In genomic region chr11:78417888-78418583, GRCh38 we compare ENCODE assay signal across 8 cellular contexts. TPM values are rescaled to one million over a fixed set of nuclear protein-coding genes. Genes with fewer than 3 reads are reported as not detected.
DNase-seq lines count a peak whose midpoint lies in the region; ATAC-seq and TF ChIP-seq lines count a peak whose summit lies in the region.

No MANE protein-coding gene starts in this region.

- no peak for TF ChIP-seq EP300 in Ishikawa (IDR thresholded peaks at IDR 0.05; ENCODE audit: borderline replicate concordance)

- no peak overlapping the region for H3K27ac Mint-ChIP-seq in neural progenitor cell

- H3K27me3 ChIP-seq in foreskin keratinocyte (peaks cover 4% of the 10 kb centered on the region), neural progenitor cell (peaks cover 18% of the 10 kb centered on the region), stomach smooth muscle (ENCODE audit: control insufficient read depth in 1 of 2, insufficient read depth in 2 of 2, low read length in 2 of 2) (no peaks in the 10 kb centered on the region)

- H3K4me2 ChIP-seq in neural progenitor cell: peak overlapping the region; percentile 87

- H3K27me3 Mint-ChIP-seq in neural progenitor cell (ENCODE audit: insufficient read depth, low read depth): peaks cover 20% of the 10 kb centered on the region

- H3K4me1 Mint-ChIP-seq in neural progenitor cell: peaks cover 31% of the 10 kb centered on the region

- no peaks in the 10 kb centered on the region for H3K9me3 Mint-ChIP-seq in neural progenitor cell

- peaks cover 48% of the 10 kb centered on the region for H3F3A ChIP-seq in neural progenitor cell (ENCODE audit: low read depth)

- no peaks in the 10 kb centered on the region for H3K36me3 Mint-ChIP-seq in neural progenitor cell

- H3K27ac ChIP-seq in foreskin keratinocyte (no peak overlapping the region), neural progenitor cell (peak overlapping the region; percentile 21), stomach smooth muscle (ENCODE audit: low read length) (peak overlapping the region; percentile 41)

- H3K36me3 ChIP-seq in neural progenitor cell (no peaks in the 10 kb centered on the region), stomach smooth muscle (ENCODE audit: control insufficient read depth in 2 of 2, insufficient read depth in 2 of 2, low read length in 2 of 2) (no peaks in the 10 kb centered on the region)

- H3K79me2 ChIP-seq in neural progenitor cell (ENCODE audit: low read depth): peaks cover 34% of the 10 kb centered on the region

- DNase-seq in DMS 273 (lab: John Stamatoyannopoulos, UW; ENCODE audit: unreplicated experiment) (peak; percentile 89), RPMI7951 (ENCODE audit: low read depth) (peak; percentile 78), foreskin keratinocyte (peak in 1 of 2 donors; percentile 22), neural progenitor cell (ENCODE audit: low spot score) (peak; percentile 94)
- peak; percentile 91 for DNase-seq in activated effector memory CD4-positive, alpha-beta T cell treated with anti-CD3 and anti-CD28 coated beads, Interleukin-2, amount 50 U/mL, for 16 hours

- no peak overlapping the region for H3K9ac ChIP-seq in neural progenitor cell
- peak overlapping the region; percentile 76 to 83 for H3K9ac ChIP-seq in stomach smooth muscle (ENCODE audit: low read length in 2 of 2)

- H3K9me3 ChIP-seq in neural progenitor cell (ENCODE audit: low read depth) (no peaks in the 10 kb centered on the region), stomach smooth muscle (ENCODE audit: control insufficient read depth in 2 of 2, low read length in 2 of 2) (no peaks in the 10 kb centered on the region)

- peak overlapping the region; percentile 78 for H2AFZ ChIP-seq in neural progenitor cell (replicated peaks)

- H3K4me3 Mint-ChIP-seq in neural progenitor cell: peak overlapping the region; percentile 92

- H4K20me1 ChIP-seq in neural progenitor cell (ENCODE audit: low read depth): peaks cover 22% of the 10 kb centered on the region

- H3K4me1 ChIP-seq in foreskin keratinocyte (no peaks in the 10 kb centered on the region), neural progenitor cell (peaks cover 20% of the 10 kb centered on the region), stomach smooth muscle (ENCODE audit: control insufficient read depth, insufficient read depth, low read length) (peaks cover 32% of the 10 kb centered on the region)

- H3K4me3 ChIP-seq in neural progenitor cell (peak overlapping the region; percentile 67), stomach smooth muscle (ENCODE audit: low read length in 2 of 2) (peak overlapping the region; percentile 74 to 88)

- peak; percentile 32 for TF ChIP-seq CTCF in foreskin keratinocyte (conservative IDR thresholded peaks at IDR 0.05)
- TF ChIP-seq CTCF in neural progenitor cell (IDR thresholded peaks at IDR 0.05): peak; percentile 24

- no peak for TF ChIP-seq RAD21 in Ishikawa (IDR thresholded peaks at IDR 0.05; ENCODE audit: low read depth)

- ATAC-seq in GM21515 (IDR thresholded peaks at IDR 0.05; ENCODE audit: unreplicated experiment): peak; percentile 50
- ATAC-seq in foreskin keratinocyte: peak; percentile 66

TF ChIP-seq in Ishikawa, 13 proteins besides CTCF, POLR2A, EP300 and RAD21:
- TF ChIP-seq CREB1 (IDR thresholded peaks at IDR 0.05; ENCODE audit: low read depth): no peak
- TF ChIP-seq CEBPB (IDR thresholded peaks at IDR 0.05): no peak
- TF ChIP-seq TAF1 (IDR thresholded peaks at IDR 0.05; ENCODE audit: low read depth): no peak
- no peak for TF ChIP-seq FOXM1 (IDR thresholded peaks at IDR 0.05; ENCODE audit: borderline replicate concordance, low read depth)
- TF ChIP-seq ZBTB7A (IDR thresholded peaks at IDR 0.05; ENCODE audit: low read depth): peak; percentile 17; the same call in 1 of the 2 replicates
- TF ChIP-seq NFIC (IDR thresholded peaks at IDR 0.05): no peak
- TF ChIP-seq MAX (IDR thresholded peaks at IDR 0.05): peak; percentile 56
- TF ChIP-seq TCF12 (IDR thresholded peaks at IDR 0.05; ENCODE audit: low read depth): no peak
- no peak for TF ChIP-seq EGR1 (IDR thresholded peaks at IDR 0.05)
- TF ChIP-seq TEAD4 (IDR thresholded peaks at IDR 0.05): no peak
- no peak for TF ChIP-seq YY1 (IDR thresholded peaks at IDR 0.05; ENCODE audit: low read depth)

RNA-seq across cellular contexts. Expression of gene GAB2, which starts 0.4 kb away (rescaled TPM):
- total RNA-seq in RPMI7951 (2014; rRNA removed; shearing (Covaris generic)): 5.0 and 6.1 TPM in 2 replicates
- 0.53 and 0.61 TPM in 2 replicates for total RNA-seq in foreskin keratinocyte
- 0.13 and 0.14 TPM in 2 replicates for polyA plus RNA-seq in foreskin keratinocyte
- total RNA-seq in neural progenitor cell (ENCODE audit: low replicate concordance): 11.1 and 21.6 TPM in 2 replicates
